ENCODE assay signal across 14 cellular contexts in the genomic region with DNA sequence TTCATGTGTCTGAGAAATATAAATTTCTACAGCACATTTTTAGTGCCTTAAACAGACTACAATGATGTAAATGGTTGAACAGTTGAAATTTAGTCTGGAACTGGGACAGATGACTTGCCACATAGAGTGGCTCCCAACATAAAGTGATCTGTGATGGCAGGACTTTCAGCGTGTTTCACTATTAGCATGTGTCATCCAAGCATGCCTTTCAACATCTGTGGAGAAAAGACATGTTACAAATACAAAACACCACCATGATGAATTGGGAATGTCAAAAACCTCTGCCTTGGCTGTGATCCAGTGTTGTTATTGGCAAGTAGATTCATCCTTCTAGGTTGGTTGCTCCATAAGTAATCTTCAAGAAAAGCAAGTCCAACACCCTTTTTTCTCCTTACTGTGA.
DNase-seq lines count a peak whose midpoint lies in the region; ATAC-seq, FAIRE-seq and TF ChIP-seq lines count a peak whose summit lies in the region.
"Had no signal": no experiment of that assay in that cellular context is flagged by ENCODE, and none has a peak within 500 bp of the region (broad histone marks: within the 10 kb centered on the region; RNA-seq: fewer than 3 reads in every experiment).

No MANE protein-coding gene starts in this region.

- intact Hi-C loops in left ventricle myocardium superior (cut with micrococcal nuclease): no loop called here
- intact Hi-C loops in OCI-LY7 (cut with micrococcal nuclease; ENCODE audit: unreplicated experiment): no loop called here
- intact Hi-C loops in transverse colon (cut with DNase I; ENCODE audit: low total_unique reads): no loop called here

- peak; percentile 3 for DNase-seq in A172 (ENCODE audit: low spot score)
- peak; percentile 84 for DNase-seq in HS-27A (ENCODE audit: low read depth)
- peak; percentile 63 for DNase-seq in bronchial epithelial cell (ENCODE audit: low read depth)
- no peak for DNase-seq in left ventricle myocardium superior
- DNase-seq in OCI-LY7 (ENCODE audit: low spot score): no peak
- no peak for DNase-seq in transverse colon
- no peak for DNase-seq in left lobe of liver (ENCODE audit: low spot score)
- DNase-seq in NCI-H69 (lab: John Stamatoyannopoulos, UW): no peak
- DNase-seq: activated naive CD8-positive, alpha-beta T cell treated with anti-CD3 and anti-CD28 coated beads, Interleukin-2, amount 50 U/mL, for 24 hours; endodermal cell; GDM1; immature natural killer cell; NCI-H510A; uterus had no signal

- WGBS in transverse colon (ENCODE audit: low coverage in 1 of 2), 2 donors: 77 to 100% methylated on average over 1 of the region's 1 CpG

- ATAC-seq in left ventricle myocardium superior (peak; percentile 58), left lobe of liver (no peak)
- ATAC-seq: activated naive CD8-positive, alpha-beta T cell treated with anti-CD3 and anti-CD28 coated beads, Interleukin-2, amount 50 U/mL, for 24 hours had no signal

- in situ Hi-C loops in transverse colon (cut with MboI; ENCODE audit: low pct_ligation_motif_present in 1 of 4, low pct_unique_long_range_greater_than_20kb in 1 of 4, low sequenced_read_pairs in 3 of 4): no loop called here

- no peak for TF ChIP-seq POLR2A in transverse colon (IDR thresholded peaks at IDR 0.05)

- H3K27me3 ChIP-seq in bronchial epithelial cell (ENCODE audit: control insufficient read depth, insufficient read depth, low read length): no peaks in the 10 kb centered on the region
- no peaks in the 10 kb centered on the region for H3K27me3 ChIP-seq in transverse colon
- H3K27me3 ChIP-seq: uterus had no signal

- H3K27ac ChIP-seq in OCI-LY7 (ENCODE audit: low read depth, low read length, poor library complexity, severe bottlenecking) (no peak overlapping the region), transverse colon (no peak overlapping the region)
- H3K27ac ChIP-seq: uterus had no signal

- H3K9me3 ChIP-seq in OCI-LY7 (ENCODE audit: low read length) (no peaks in the 10 kb centered on the region), transverse colon (no peaks in the 10 kb centered on the region)
- H3K9me3 ChIP-seq: uterus had no signal

- POLR2A ChIA-PET in OCI-LY7 (lab: Charles Lee): no interaction called here

- H3K36me3 ChIP-seq in bronchial epithelial cell (ENCODE audit: control insufficient read depth, insufficient read depth, low read length): no peaks in the 10 kb centered on the region
- no peaks in the 10 kb centered on the region for H3K36me3 ChIP-seq in OCI-LY7 (ENCODE audit: insufficient read depth, low read length)
- H3K36me3 ChIP-seq in transverse colon: no peaks in the 10 kb centered on the region
- H3K36me3 ChIP-seq: uterus had no signal

- H3K4me3 ChIP-seq in bronchial epithelial cell (ENCODE audit: low read depth, low read length): no peak overlapping the region
- H3K4me3 ChIP-seq in OCI-LY7 (ENCODE audit: low read depth, low read length, poor library complexity, severe bottlenecking): no peak overlapping the region
- H3K4me3 ChIP-seq in transverse colon: no peak overlapping the region
- H3K4me3 ChIP-seq: uterus had no signal

- FAIRE-seq in bronchial epithelial cell (lab: Jason Lieb, UNC): peak; percentile 93

- BruUV-seq in OCI-LY7 (replicated peaks; lab: Mats Ljungman, UMichigan): no TSS peak

- no peak overlapping the region for H2AFZ ChIP-seq in OCI-LY7 (ENCODE audit: low read length)

- H4K20me1 ChIP-seq in OCI-LY7 (ENCODE audit: insufficient read depth, low read length): no peaks in the 10 kb centered on the region

- H3K4me1 ChIP-seq in OCI-LY7 (ENCODE audit: insufficient read depth, low read length, poor library complexity, severe bottlenecking) (no peaks in the 10 kb centered on the region), transverse colon (no peaks in the 10 kb centered on the region)

- CTCF ChIA-PET in OCI-LY7 (lab: Charles Lee; ENCODE audit: unreplicated experiment): no interaction called here

- TF ChIP-seq EP300 in transverse colon (IDR thresholded peaks at IDR 0.05; ENCODE audit: low read depth): no peak

- no peak overlapping the region for H3K4me2 ChIP-seq in OCI-LY7 (ENCODE audit: low read length)

- no peaks in the 10 kb centered on the region for H3K79me2 ChIP-seq in OCI-LY7 (ENCODE audit: insufficient read depth, low read depth, low read length)

- H3K9me2 ChIP-seq in OCI-LY7 (ENCODE audit: insufficient read depth, low read length): no peaks in the 10 kb centered on the region

- TF ChIP-seq CTCF in bronchial epithelial cell (IDR thresholded peaks at IDR 0.05; ENCODE audit: insufficient read depth, low read length, severe bottlenecking): no peak
- TF ChIP-seq CTCF in OCI-LY7 (conservative IDR thresholded peaks at IDR 0.05; ENCODE audit: low read length): no peak
- no peak for TF ChIP-seq CTCF in transverse colon (IDR thresholded peaks at IDR 0.05)

Comparison
In these comparisons a context has a peak if more than half of its experiments do, and no peak if none do; other contexts are left out.
1. DNase-seq: peak in A172 (single experiment), HS-27A (single experiment) and bronchial epithelial cell (single experiment); none in left ventricle myocardium superior (single experiment), OCI-LY7 (single experiment), transverse colon (single experiment), left lobe of liver (single experiment) and NCI-H69 (single experiment).